In genomic region chr16:29996773-29997250, GRCh38 we compare ENCODE assay signal across 9 cellular contexts. TPM values are rescaled to one million over a fixed set of nuclear protein-coding genes. Genes with fewer than 3 reads are reported as not detected.
DNase-seq lines count a peak whose midpoint lies in the region; ATAC-seq, FAIRE-seq and TF ChIP-seq lines count a peak whose summit lies in the region.
"Had no signal": no experiment of that assay in that cellular context is flagged by ENCODE, and none has a peak within 500 bp of the region (broad histone marks: within the 10 kb centered on the region; RNA-seq: fewer than 3 reads in every experiment).

No MANE protein-coding gene starts in this region.

- POLR2A ChIA-PET in endothelial cell of umbilical vein (lab: Charles Lee), result no interaction called here

- no peaks in the 10 kb centered on the region for H3K9me1 ChIP-seq in endothelial cell of umbilical vein (replicated peaks; ENCODE audit: control insufficient read depth, extremely low read depth, insufficient read depth, low read length)

- WGBS in ovary, 3 donors, result 20 to 26% (median 21%) methylated on average over 8 of the region's 8 CpGs

- TF ChIP-seq POLR2A in endothelial cell of umbilical vein (IDR thresholded peaks at IDR 0.05; ENCODE audit: low read depth, low read length) (no peak), ovary (IDR thresholded peaks at IDR 0.05) (no peak)

- DNase-seq in endothelial cell of umbilical vein (ENCODE audit: low read depth, low spot score), result peak; percentile 28
- DNase-seq in ovary, result no peak
- DNase-seq in germinal center (ENCODE audit: low spot score), result no peak
- no peak for DNase-seq in NCI-H446 (lab: John Stamatoyannopoulos, UW)

- intact Hi-C loops in endothelial cell of umbilical vein (cut with micrococcal nuclease), result loop anchor here (1.0 to 2.0 kb wide), 4 partner anchors 8 to 186 kb away; partner anchors contain the start of genes CDIPT and TAOK2
- intact Hi-C loops in ovary (cut with DNase I), result no loop called here

- H3K27ac ChIP-seq in OCI-LY3 (ENCODE audit: low read length) (peak overlapping the region; percentile 47), endothelial cell of umbilical vein (ENCODE audit: insufficient read depth, low read depth, low read length) (no peak overlapping the region), ovary (no peak overlapping the region)

- H3K9ac ChIP-seq in ES-I3 (ENCODE audit: low read depth, low read length), result peak overlapping the region; percentile 65
- H3K9ac ChIP-seq in OCI-LY3 (ENCODE audit: low read length), result peak overlapping the region; percentile 99
- peak overlapping the region; percentile 81 for H3K9ac ChIP-seq in endothelial cell of umbilical vein (replicated peaks; ENCODE audit: extremely low read depth, insufficient read depth, low read length)

- H3K9me3 ChIP-seq in ES-I3 (ENCODE audit: control insufficient read depth, insufficient read depth, low read length) (no peaks in the 10 kb centered on the region), OCI-LY3 (ENCODE audit: insufficient read depth, low read length) (no peaks in the 10 kb centered on the region), endothelial cell of umbilical vein (replicated peaks; ENCODE audit: control insufficient read depth, insufficient read depth, low read length) (no peaks in the 10 kb centered on the region), ovary (no peaks in the 10 kb centered on the region)

- no peak for TF ChIP-seq CTCF in OCI-LY3 (IDR thresholded peaks at IDR 0.05; ENCODE audit: low read depth, low read length)
- no peak for TF ChIP-seq CTCF in endothelial cell of umbilical vein (IDR thresholded peaks at IDR 0.05; ENCODE audit: extremely low read depth in 1 of 2, insufficient read depth in 1 of 2, low read depth in 1 of 2, low read length in 2 of 2)
- TF ChIP-seq CTCF in ovary (IDR thresholded peaks at IDR 0.05), result no peak

- peak overlapping the region; percentile 83 for H2AFZ ChIP-seq in OCI-LY3 (ENCODE audit: low read depth, low read length)
- H2AFZ ChIP-seq in endothelial cell of umbilical vein (ENCODE audit: low read depth, low read length), result peak overlapping the region; percentile 59

- H3K27me3 ChIP-seq in OCI-LY3 (ENCODE audit: low read depth, low read length) (no peaks in the 10 kb centered on the region), endothelial cell of umbilical vein (ENCODE audit: control insufficient read depth in 2 of 2, insufficient read depth in 2 of 2, low read length in 2 of 2) (no peaks in the 10 kb centered on the region), ovary (no peaks in the 10 kb centered on the region)

- TF ChIP-seq EP300 in ovary (IDR thresholded peaks at IDR 0.05), result no peak

- H4K20me1 ChIP-seq in OCI-LY3 (ENCODE audit: insufficient read depth, low read length) (no peaks in the 10 kb centered on the region), endothelial cell of umbilical vein (replicated peaks; ENCODE audit: control insufficient read depth, extremely low read depth, insufficient read depth, low read length) (no peaks in the 10 kb centered on the region)

- H3K79me2 ChIP-seq in OCI-LY3 (ENCODE audit: low read length) (peaks cover 16% of the 10 kb centered on the region), endothelial cell of umbilical vein (ENCODE audit: control insufficient read depth, insufficient read depth, low read length) (peaks cover 7% of the 10 kb centered on the region)

- ATAC-seq in HG02571 (IDR thresholded peaks at IDR 0.05; ENCODE audit: unreplicated experiment), result no peak
- no peak for ATAC-seq in HG03039 (IDR thresholded peaks at IDR 0.05; ENCODE audit: unreplicated experiment)

- H3K4me3 ChIP-seq in OCI-LY3 (ENCODE audit: low read length), result peak overlapping the region; percentile 94
- H3K4me3 ChIP-seq in endothelial cell of umbilical vein (replicated peaks in 1 of 3; ENCODE audit: insufficient read depth in 1 of 3, low read depth in 1 of 3, low read length in 3 of 3), result peak overlapping the region; percentile 70 to 81 (median 73)
- H3K4me3 ChIP-seq in ovary, result peak overlapping the region; percentile 51

- H3K36me3 ChIP-seq in ES-I3 (ENCODE audit: insufficient read depth, low read length) (peaks cover 4% of the 10 kb centered on the region; the same call in 1 of the 2 replicates), OCI-LY3 (replicated peaks; ENCODE audit: low read depth, low read length) (peaks cover 16% of the 10 kb centered on the region), endothelial cell of umbilical vein (ENCODE audit: control insufficient read depth in 2 of 2, extremely low read depth in 1 of 2, insufficient read depth in 2 of 2, low read length in 2 of 2) (peaks cover 6 to 18% of the 10 kb centered on the region in 2 experiments), ovary (no peaks in the 10 kb centered on the region)

- H3K4me1 ChIP-seq in ES-I3 (ENCODE audit: insufficient read depth, low read length), result no peaks in the 10 kb centered on the region; the same call in 1 of the 2 replicates
- peaks cover 13% of the 10 kb centered on the region for H3K4me1 ChIP-seq in OCI-LY3 (ENCODE audit: low read length)
- H3K4me1 ChIP-seq in endothelial cell of umbilical vein (ENCODE audit: control insufficient read depth, extremely low read depth, insufficient read depth, low read length), result peaks cover 22% of the 10 kb centered on the region
- H3K4me1 ChIP-seq in ovary (ENCODE audit: insufficient read depth), result peaks cover 3% of the 10 kb centered on the region

- CTCF ChIA-PET in endothelial cell of umbilical vein (lab: Charles Lee), result interaction anchor here (0.9 to 1.6 kb wide), 3 partner anchors 9 to 23 kb away, joined by 3 to 5 read pairs (median 4); partner anchors contain the start of gene TAOK2

- peak overlapping the region; percentile 96 for H3K4me2 ChIP-seq in OCI-LY3 (ENCODE audit: low read length)
- H3K4me2 ChIP-seq in endothelial cell of umbilical vein (ENCODE audit: insufficient read depth, low read length), result peak overlapping the region; percentile 84

- BruUV-seq in endothelial cell of umbilical vein (replicated peaks; lab: Mats Ljungman, UMichigan), result no TSS peak

- peak; percentile 74 for FAIRE-seq in endothelial cell of umbilical vein (lab: Jason Lieb, UNC)

- dilution Hi-C loops in endothelial cell of umbilical vein (cut with MboI; ENCODE audit: extremely low pct_ligation_motif_present, low sequenced_read_pairs), result loop anchor here (10.0 kb wide), 1 partner anchor 192 kb away; the partner anchor contains the start of gene MAZ

TF ChIP-seq in endothelial cell of umbilical vein, 7 proteins besides CTCF, POLR2A, EP300 and RAD21 (continues in another document):
- no peak for TF ChIP-seq JUN (IDR thresholded peaks at IDR 0.05; ENCODE audit: borderline replicate concordance, insufficient read depth, insufficient read length, low read depth)

RNA-seq across cellular contexts. Expression of gene INO80E, which starts 0.8 kb away (rescaled TPM):
- total RNA-seq in endothelial cell of umbilical vein, result 76.4 and 84.1 TPM in 2 replicates
- polyA plus RNA-seq in endothelial cell of umbilical vein, result 41.7 and 42.7 TPM in 2 replicates
- 41.6 and 53.4 TPM in 2 replicates for polyA plus RNA-seq in endothelial cell of umbilical vein (2011; cell fraction: cytosol; rRNA removed)
- 53.2 and 82.2 TPM in 2 replicates for polyA plus RNA-seq in endothelial cell of umbilical vein (2011; cell fraction: nucleus; rRNA removed)
- polyA plus RNA-seq in endothelial cell of umbilical vein (2012), result 48.9 and 55.5 TPM in 2 replicates
- polyA minus RNA-seq in endothelial cell of umbilical vein, result 15.1 and 15.5 TPM in 2 replicates
- polyA minus RNA-seq in endothelial cell of umbilical vein (2011; cell fraction: cytosol; rRNA and poly(A)+ RNA removed), result 23.2 TPM
- polyA minus RNA-seq in endothelial cell of umbilical vein (2011; cell fraction: nucleus; rRNA and poly(A)+ RNA removed), result 5.2 and 13.4 TPM in 2 replicates
- total RNA-seq in ovary, result 10 to 100 TPM; 23.8 to 71.1 (median 55.5) TPM
- polyA plus RNA-seq in ovary, result 10 to 100 TPM; 38.8 to 81.6 TPM

RNA-seq across cellular contexts. Expression of gene HIRIP3, which starts 1.4 kb away (rescaled TPM):
- total RNA-seq in endothelial cell of umbilical vein, result 8.6 and 8.7 TPM in 2 replicates
- 6.7 and 7.2 TPM in 2 replicates for polyA plus RNA-seq in endothelial cell of umbilical vein
- polyA plus RNA-seq in endothelial cell of umbilical vein (2011; cell fraction: cytosol; rRNA removed), result 8.2 and 8.8 TPM in 2 replicates
- polyA plus RNA-seq in endothelial cell of umbilical vein (2011; cell fraction: nucleus; rRNA removed), result 3.6 and 5.0 TPM in 2 replicates
- polyA plus RNA-seq in endothelial cell of umbilical vein (2012), result 5.0 and 6.0 TPM in 2 replicates
- 1.5 and 2.9 TPM in 2 replicates for polyA minus RNA-seq in endothelial cell of umbilical vein
- 14.5 TPM for polyA minus RNA-seq in endothelial cell of umbilical vein (2011; cell fraction: cytosol; rRNA and poly(A)+ RNA removed)
- polyA minus RNA-seq in endothelial cell of umbilical vein (2011; cell fraction: nucleus; rRNA and poly(A)+ RNA removed), result 0.96 and 1.9 TPM in 2 replicates
- total RNA-seq in ovary, result 10 to 100 TPM; 11.8 to 22.7 (median 17.1) TPM
- 10 to 100 TPM; 15.8 to 19.0 TPM for polyA plus RNA-seq in ovary

RNA-seq across cellular contexts. Expression of gene DOC2A, which starts 14.0 kb away (rescaled TPM):
- total RNA-seq in endothelial cell of umbilical vein, result 0.58 and 0.60 TPM in 2 replicates
- 0.63 and 1.1 TPM in 2 replicates for polyA plus RNA-seq in endothelial cell of umbilical vein
- polyA plus RNA-seq in endothelial cell of umbilical vein (2011; cell fraction: cytosol; rRNA removed), result 0.12 and 0.28 TPM in 2 replicates
- polyA plus RNA-seq in endothelial cell of umbilical vein (2011; cell fraction: nucleus; rRNA removed), result 4.5 and 4.6 TPM in 2 replicates
- polyA plus RNA-seq in endothelial cell of umbilical vein (2012), result 0.46 TPM in 1 of 2 replicates, not detected in the other
- polyA minus RNA-seq in endothelial cell of umbilical vein, result 0.25 and 0.34 TPM in 2 replicates
- polyA minus RNA-seq in endothelial cell of umbilical vein (2011; cell fraction: cytosol; rRNA and poly(A)+ RNA removed), result not detected
- 0.82 TPM in 2 replicates for polyA minus RNA-seq in endothelial cell of umbilical vein (2011; cell fraction: nucleus; rRNA and poly(A)+ RNA removed)
- total RNA-seq in ovary, result 1 to 10 TPM; 1.4 to 7.2 (median 4.7) TPM
- polyA plus RNA-seq in ovary, result 1 to 10 TPM; 1.5 to 3.2 TPM

RNA-seq across cellular contexts. Expression of gene TAOK2, which starts 23.1 kb away (rescaled TPM):
- total RNA-seq in endothelial cell of umbilical vein (112 and 114 TPM in 2 replicates), ovary (10 to 100 TPM; 24.8 to 54.0 (median 43.9) TPM)
- polyA plus RNA-seq in endothelial cell of umbilical vein (52.8 and 57.5 TPM in 2 replicates), ovary (10 to 100 TPM; 19.4 to 33.2 TPM)
- polyA plus RNA-seq in endothelial cell of umbilical vein (2011; cell fraction: cytosol; rRNA removed), result 31.8 and 41.7 TPM in 2 replicates
- 179 and 192 TPM in 2 replicates for polyA plus RNA-seq in endothelial cell of umbilical vein (2011; cell fraction: nucleus; rRNA removed)
- 44.4 and 50.9 TPM in 2 replicates for polyA plus RNA-seq in endothelial cell of umbilical vein (2012)
- 71.1 and 77.2 TPM in 2 replicates for polyA minus RNA-seq in endothelial cell of umbilical vein
- 15.8 TPM for polyA minus RNA-seq in endothelial cell of umbilical vein (2011; cell fraction: cytosol; rRNA and poly(A)+ RNA removed)
- 63.8 and 70.5 TPM in 2 replicates for polyA minus RNA-seq in endothelial cell of umbilical vein (2011; cell fraction: nucleus; rRNA and poly(A)+ RNA removed)

RNA-seq across cellular contexts. Expression of gene C16orf92, which starts 26.2 kb away (rescaled TPM):
- total RNA-seq in endothelial cell of umbilical vein (not detected in 2 replicates), ovary (not detected)
- polyA plus RNA-seq in endothelial cell of umbilical vein (not detected in 2 replicates), ovary (not detected)
- polyA plus RNA-seq in endothelial cell of umbilical vein (2011; cell fraction: cytosol; rRNA removed), result not detected in 2 replicates
- not detected in 2 replicates for polyA plus RNA-seq in endothelial cell of umbilical vein (2011; cell fraction: nucleus; rRNA removed)
- not detected in 2 replicates for polyA plus RNA-seq in endothelial cell of umbilical vein (2012)
- polyA minus RNA-seq in endothelial cell of umbilical vein, result not detected in 2 replicates
- polyA minus RNA-seq in endothelial cell of umbilical vein (2011; cell fraction: cytosol; rRNA and poly(A)+ RNA removed), result not detected
- not detected in 2 replicates for polyA minus RNA-seq in endothelial cell of umbilical vein (2011; cell fraction: nucleus; rRNA and poly(A)+ RNA removed)
- total RNA-seq: temporal lobe had no signal
